Comparison of ENCODE assay signal across 29 cellular contexts in the genomic region with DNA sequence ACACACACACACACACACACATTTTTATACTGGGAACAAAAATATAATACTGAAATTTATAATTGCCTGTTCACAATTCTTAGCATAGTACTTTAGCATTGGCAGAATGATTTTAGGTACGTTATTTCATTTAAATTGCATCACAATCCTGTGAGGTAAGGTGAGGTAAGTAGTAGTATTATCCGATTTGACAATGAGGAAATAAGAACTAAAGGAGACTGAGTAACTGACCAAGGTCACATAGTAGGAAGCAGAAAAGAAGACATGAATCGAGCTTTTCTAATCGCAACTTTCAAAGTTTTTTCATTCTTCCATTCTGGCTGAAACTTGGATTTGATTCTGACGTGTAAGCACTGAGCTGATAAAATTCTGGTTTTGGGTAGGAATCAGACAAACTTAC.
"Had no signal": no experiment of that assay in that cellular context is flagged by ENCODE, and none has a peak within 500 bp of the region (broad histone marks: within the 10 kb centered on the region; RNA-seq: fewer than 3 reads in every experiment).

No MANE protein-coding gene starts in this region.

- H3K27ac ChIP-seq: stomach, suprapubic skin, testis, thoracic aorta, thyroid gland, tibial artery, tibial nerve, transverse colon, upper lobe of left lung, upper lobe of right lung, uterus, vagina had no signal

- FAIRE-seq: urothelium cell line had no signal

- H3K4me3 ChIP-seq: stomach, suprapubic skin, testis, thoracic aorta, thyroid gland, tibial artery, tibial nerve, transverse colon, upper lobe of left lung, upper lobe of right lung, uterus, vagina had no signal

- H3K9me3 ChIP-seq: stomach, suprapubic skin, testis, thoracic aorta, thyroid gland, tibial artery, tibial nerve, transverse colon, upper lobe of left lung, upper lobe of right lung, uterus, vagina had no signal

- ATAC-seq: stimulated activated effector memory CD8-positive, alpha-beta T cell treated with anti-CD3 and anti-CD28 coated beads, Interleukin-12 subunit alpha, Interleukin-12 subunit beta, amount 100 ng/mL, for 72 hours; stimulated activated memory B cell treated with anti-CD40 and anti-IgM and Interleukin-4, amounts not matched to agents 10 μg/mL and 1 μg/mL and 100 μg/mL, for 72 hours; stimulated activated naive B cell treated with anti-CD40 and anti-IgM and Interleukin-4, amounts not matched to agents 10 μg/mL and 1 μg/mL and 100 μg/mL, for 72 hours; stimulated activated naive CD8-positive, alpha-beta T cell treated with anti-CD3 and anti-CD28 coated beads, Interleukin-15, amount 100 ng/mL, for 72 hours; stimulated activated naive CD8-positive, alpha-beta T cell treated with anti-CD3 and anti-CD28 coated beads, Interleukin-15, Interleukin-2, amounts not matched to agents 100 U/mL and 50 U/mL, for 24 hours; upper lobe of right lung had no signal

- H3K27me3 ChIP-seq: stomach, suprapubic skin, testis, thyroid gland, tibial artery, tibial nerve, transverse colon, upper lobe of left lung, upper lobe of right lung, uterus, vagina had no signal

- H3K36me3 ChIP-seq: stomach, suprapubic skin, thoracic aorta, thyroid gland, tibial artery, tibial nerve, transverse colon, upper lobe of left lung, upper lobe of right lung, uterus, vagina had no signal

- H3K36me3 Mint-ChIP-seq: stimulated activated effector memory CD8-positive, alpha-beta T cell treated with anti-CD3 and anti-CD28 coated beads, Interleukin-12 subunit alpha, Interleukin-12 subunit beta, amount 100 ng/mL, for 72 hours had no signal

- H3K27ac Mint-ChIP-seq: stimulated activated effector memory CD8-positive, alpha-beta T cell treated with anti-CD3 and anti-CD28 coated beads, Interleukin-12 subunit alpha, Interleukin-12 subunit beta, amount 100 ng/mL, for 72 hours; stimulated activated memory B cell treated with anti-CD40 and anti-IgM and Interleukin-4, amounts not matched to agents 10 μg/mL and 1 μg/mL and 100 μg/mL, for 72 hours; stimulated activated naive B cell treated with anti-CD40 and anti-IgM and Interleukin-4, amounts not matched to agents 10 μg/mL and 1 μg/mL and 100 μg/mL, for 72 hours; stimulated activated naive CD8-positive, alpha-beta T cell treated with anti-CD3 and anti-CD28 coated beads, Interleukin-15, amount 100 ng/mL, for 72 hours; stimulated activated naive CD8-positive, alpha-beta T cell treated with anti-CD3 and anti-CD28 coated beads, Interleukin-15, Interleukin-2, amounts not matched to agents 100 ng/mL and 50 ng/mL, for 24 hours; type B pancreatic cell had no signal

- DNase-seq: stimulated activated CD4-positive, alpha-beta T cell treated with anti-CD3 and anti-CD28 coated beads, Interleukin-2, amount 100 ng/mL, for 48 hours; stimulated activated CD4-positive, alpha-beta T cell treated with anti-CD3 and anti-CD28 coated beads, Interleukin-4, amount 100 ng/mL, for 1 hour; stimulated activated CD4-positive, alpha-beta T cell treated with anti-CD3 and anti-CD28 coated beads, Interleukin-4, amount 100 ng/mL, for 24 hours; stimulated activated CD4-positive, alpha-beta T cell treated with anti-CD3 and anti-CD28 coated beads, Interleukin-4, amount 100 ng/mL, for 4 hours; stimulated activated CD8-positive, alpha-beta memory T cell treated with anti-CD3 and anti-CD28 coated beads, Interleukin-4, amount 100 ng/mL, for 48 hours; stimulated activated naive B cell treated with anti-CD40 and anti-IgM and Interleukin-4, amounts not matched to agents 10 μg/mL and 1 μg/mL and 100 μg/mL, for 72 hours; stimulated activated naive CD4-positive, alpha-beta T cell; stimulated activated naive CD4-positive, alpha-beta T cell treated with Interleukin-2 at 50 U/mL for 16 hours; stimulated activated naive CD8-positive, alpha-beta T cell treated with anti-CD3 and anti-CD28 coated beads, Interleukin-15, amount 100 ng/mL, for 72 hours; stimulated activated naive CD8-positive, alpha-beta T cell treated with anti-CD3 and anti-CD28 coated beads, Interleukin-15, Interleukin-2, amounts not matched to agents 100 U/mL and 50 U/mL, for 24 hours; substantia nigra; testis; thyroid gland; tibial artery; transverse colon; trophoblast cell; upper lobe of left lung; upper lobe of right lung; uterus had no signal

- H3K9me3 Mint-ChIP-seq: stimulated activated effector memory CD8-positive, alpha-beta T cell treated with anti-CD3 and anti-CD28 coated beads, Interleukin-12 subunit alpha, Interleukin-12 subunit beta, amount 100 ng/mL, for 72 hours; stimulated activated memory B cell treated with anti-CD40 and anti-IgM and Interleukin-4, amounts not matched to agents 10 μg/mL and 1 μg/mL and 100 μg/mL, for 72 hours; stimulated activated naive B cell treated with anti-CD40 and anti-IgM and Interleukin-4, amounts not matched to agents 10 μg/mL and 1 μg/mL and 100 μg/mL, for 72 hours; stimulated activated naive CD8-positive, alpha-beta T cell treated with anti-CD3 and anti-CD28 coated beads, Interleukin-15, amount 100 ng/mL, for 72 hours; stimulated activated naive CD8-positive, alpha-beta T cell treated with anti-CD3 and anti-CD28 coated beads, Interleukin-15, Interleukin-2, amounts not matched to agents 100 ng/mL and 50 ng/mL, for 24 hours; type B pancreatic cell had no signal

- H3K27me3 Mint-ChIP-seq: stimulated activated memory B cell treated with anti-CD40 and anti-IgM and Interleukin-4, amounts not matched to agents 10 μg/mL and 1 μg/mL and 100 μg/mL, for 72 hours; stimulated activated naive B cell treated with anti-CD40 and anti-IgM and Interleukin-4, amounts not matched to agents 10 μg/mL and 1 μg/mL and 100 μg/mL, for 72 hours; stimulated activated naive CD8-positive, alpha-beta T cell treated with anti-CD3 and anti-CD28 coated beads, Interleukin-15, amount 100 ng/mL, for 72 hours; stimulated activated naive CD8-positive, alpha-beta T cell treated with anti-CD3 and anti-CD28 coated beads, Interleukin-15, Interleukin-2, amounts not matched to agents 100 ng/mL and 50 ng/mL, for 24 hours had no signal

- H3K4me1 Mint-ChIP-seq: stimulated activated effector memory CD8-positive, alpha-beta T cell treated with anti-CD3 and anti-CD28 coated beads, Interleukin-12 subunit alpha, Interleukin-12 subunit beta, amount 100 ng/mL, for 72 hours; stimulated activated memory B cell treated with anti-CD40 and anti-IgM and Interleukin-4, amounts not matched to agents 10 μg/mL and 1 μg/mL and 100 μg/mL, for 72 hours; stimulated activated naive B cell treated with anti-CD40 and anti-IgM and Interleukin-4, amounts not matched to agents 10 μg/mL and 1 μg/mL and 100 μg/mL, for 72 hours; stimulated activated naive CD8-positive, alpha-beta T cell treated with anti-CD3 and anti-CD28 coated beads, Interleukin-15, amount 100 ng/mL, for 72 hours had no signal

- H3K4me1 ChIP-seq: suprapubic skin, testis, thyroid gland, tibial artery, tibial nerve, transverse colon, upper lobe of left lung, upper lobe of right lung, uterus, vagina had no signal

- H3K4me3 Mint-ChIP-seq: stimulated activated effector memory CD8-positive, alpha-beta T cell treated with anti-CD3 and anti-CD28 coated beads, Interleukin-12 subunit alpha, Interleukin-12 subunit beta, amount 100 ng/mL, for 72 hours; stimulated activated memory B cell treated with anti-CD40 and anti-IgM and Interleukin-4, amounts not matched to agents 10 μg/mL and 1 μg/mL and 100 μg/mL, for 72 hours; stimulated activated naive B cell treated with anti-CD40 and anti-IgM and Interleukin-4, amounts not matched to agents 10 μg/mL and 1 μg/mL and 100 μg/mL, for 72 hours; stimulated activated naive CD8-positive, alpha-beta T cell treated with anti-CD3 and anti-CD28 coated beads, Interleukin-15, amount 100 ng/mL, for 72 hours; stimulated activated naive CD8-positive, alpha-beta T cell treated with anti-CD3 and anti-CD28 coated beads, Interleukin-15, Interleukin-2, amounts not matched to agents 100 ng/mL and 50 ng/mL, for 24 hours; type B pancreatic cell had no signal
